Comparison of ENCODE assay signal across 12 cellular contexts in genomic region chr12:88063375-88063774, GRCh38. TPM values are rescaled to one million over a fixed set of nuclear protein-coding genes. Genes with fewer than 3 reads are reported as not detected.
A peak's percentile ranks its signal among the peaks of the same experiment; 100 is the strongest.
DNase-seq lines count a peak whose midpoint lies in the region; ATAC-seq and TF ChIP-seq lines count a peak whose summit lies in the region.
"Had no signal": no experiment of that assay in that cellular context is flagged by ENCODE, and none has a peak within 500 bp of the region (broad histone marks: within the 10 kb centered on the region; RNA-seq: fewer than 3 reads in every experiment).

No MANE protein-coding gene starts in this region.

- ATAC-seq in GM18502 (IDR thresholded peaks at IDR 0.05; ENCODE audit: poor library complexity, unreplicated experiment) = peak; percentile 92
- ATAC-seq in GM21447 (IDR thresholded peaks at IDR 0.05; ENCODE audit: unreplicated experiment) = peak; percentile 86
- ATAC-seq in HG03139 (IDR thresholded peaks at IDR 0.05; ENCODE audit: unreplicated experiment) = peak; percentile 95
- ATAC-seq: naive thymus-derived CD8-positive, alpha-beta T cell had no signal

- peaks cover 17% of the 10 kb centered on the region for H3K36me3 Mint-ChIP-seq in activated CD4-positive, alpha-beta T cell treated with anti-CD3 and anti-CD28 coated beads, Interleukin-2, amount 10 ng/mL, durations not matched to agents 24 days and 14 days (ENCODE audit: low read depth)

- H3K27me3 ChIP-seq in esophagus muscularis mucosa = no peaks in the 10 kb centered on the region
- H3K27me3 ChIP-seq: SJSA1 had no signal

- peaks cover 9% of the 10 kb centered on the region for H3K4me1 Mint-ChIP-seq in activated CD4-positive, alpha-beta T cell treated with anti-CD3 and anti-CD28 coated beads, Interleukin-2, amount 10 ng/mL, durations not matched to agents 24 days and 14 days

- H3K4me3 Mint-ChIP-seq in activated CD4-positive, alpha-beta T cell treated with anti-CD3 and anti-CD28 coated beads, Interleukin-2, amount 10 ng/mL, durations not matched to agents 24 days and 14 days = no peak overlapping the region
- H3K4me3 Mint-ChIP-seq: naive thymus-derived CD8-positive, alpha-beta T cell had no signal

- no peaks in the 10 kb centered on the region for H3K9me3 ChIP-seq in esophagus muscularis mucosa
- H3K9me3 ChIP-seq: SJSA1 had no signal

- peak; percentile 18 for DNase-seq in choroid plexus epithelial cell (ENCODE audit: low read depth)
- no peak for DNase-seq in G401 (ENCODE audit: low spot score)
- no peak for DNase-seq in esophagus muscularis mucosa (ENCODE audit: extremely low spot score)
- no peak for DNase-seq in activated CD4-positive, alpha-beta T cell treated with anti-CD3 and anti-CD28 coated beads, Interleukin-2, amount 10 ng/mL, durations not matched to agents 24 days and 14 days
- no peak for DNase-seq in NCI-H2171 treated with DMSO at 0.1 percent for 48 hours (lab: John Stamatoyannopoulos, UW)
- DNase-seq: activated gamma-delta T cell treated with Interleukin-2 at 50 U/mL for 16 hours; naive thymus-derived CD8-positive, alpha-beta T cell had no signal

- no peak overlapping the region for H3K27ac ChIP-seq in esophagus muscularis mucosa (replicated peaks in 1 of 4)
- H3K27ac ChIP-seq: KMS-11, SJSA1 had no signal

- 91% methylated on average over 2 of the region's 2 CpGs for WGBS in esophagus muscularis mucosa

- no peaks in the 10 kb centered on the region for H3K4me1 ChIP-seq in esophagus muscularis mucosa
- H3K4me1 ChIP-seq: SJSA1 had no signal

- in situ Hi-C loops in G401 (cut with HindIII; ENCODE audit: low sequenced_read_pairs) = no loop called here

- no peak overlapping the region for H3K27ac Mint-ChIP-seq in activated CD4-positive, alpha-beta T cell treated with anti-CD3 and anti-CD28 coated beads, Interleukin-2, amount 10 ng/mL, durations not matched to agents 24 days and 14 days

- intact Hi-C loops in esophagus muscularis mucosa (cut with DNase I) = no loop called here
- intact Hi-C loops in activated CD4-positive, alpha-beta T cell treated with anti-CD3 and anti-CD28 coated beads, Interleukin-2, amount 10 ng/mL, durations not matched to agents 24 days and 14 days (cut with micrococcal nuclease) = no loop called here

- no peak for TF ChIP-seq POLR2A in esophagus muscularis mucosa (IDR thresholded peaks at IDR 0.05; ENCODE audit: low read depth)

- TF ChIP-seq CTCF in choroid plexus epithelial cell (conservative IDR thresholded peaks at IDR 0.05; ENCODE audit: low read depth, low read length) (no peak), esophagus muscularis mucosa (IDR thresholded peaks at IDR 0.05) (no peak)

- no peak for TF ChIP-seq EP300 in esophagus muscularis mucosa (IDR thresholded peaks at IDR 0.05)

- no peaks in the 10 kb centered on the region for H3K27me3 Mint-ChIP-seq in activated CD4-positive, alpha-beta T cell treated with anti-CD3 and anti-CD28 coated beads, Interleukin-2, amount 10 ng/mL, durations not matched to agents 24 days and 14 days
- H3K27me3 Mint-ChIP-seq: naive thymus-derived CD8-positive, alpha-beta T cell had no signal

- no peak overlapping the region for H3K4me3 ChIP-seq in choroid plexus epithelial cell (ENCODE audit: low read depth, low read length)
- H3K4me3 ChIP-seq in esophagus muscularis mucosa = no peak overlapping the region
- H3K4me3 ChIP-seq: SJSA1 had no signal

- H3K9me3 Mint-ChIP-seq in activated CD4-positive, alpha-beta T cell treated with anti-CD3 and anti-CD28 coated beads, Interleukin-2, amount 10 ng/mL, durations not matched to agents 24 days and 14 days = no peaks in the 10 kb centered on the region
- H3K9me3 Mint-ChIP-seq: naive thymus-derived CD8-positive, alpha-beta T cell had no signal

- peaks cover 7 to 58% (median 14%) of the 10 kb centered on the region in 4 donors for H3K36me3 ChIP-seq in esophagus muscularis mucosa
- H3K36me3 ChIP-seq: SJSA1 had no signal

RNA-seq across cellular contexts. Expression of gene C12orf50, which starts 34.2 kb away (rescaled TPM):
- total RNA-seq in G401 (2014; rRNA removed; shearing (Covaris generic)) = not detected in 2 replicates
- not detected for total RNA-seq in esophagus muscularis mucosa
- not detected in 2 replicates for total RNA-seq in activated CD4-positive, alpha-beta T cell treated with anti-CD3 and anti-CD28 coated beads, Interleukin-2, amount 10 ng/mL, durations not matched to agents 24 days and 14 days
- total RNA-seq: SJSA1 had no signal
